ENCODE assay signal across 9 cellular contexts in the genomic region with DNA sequence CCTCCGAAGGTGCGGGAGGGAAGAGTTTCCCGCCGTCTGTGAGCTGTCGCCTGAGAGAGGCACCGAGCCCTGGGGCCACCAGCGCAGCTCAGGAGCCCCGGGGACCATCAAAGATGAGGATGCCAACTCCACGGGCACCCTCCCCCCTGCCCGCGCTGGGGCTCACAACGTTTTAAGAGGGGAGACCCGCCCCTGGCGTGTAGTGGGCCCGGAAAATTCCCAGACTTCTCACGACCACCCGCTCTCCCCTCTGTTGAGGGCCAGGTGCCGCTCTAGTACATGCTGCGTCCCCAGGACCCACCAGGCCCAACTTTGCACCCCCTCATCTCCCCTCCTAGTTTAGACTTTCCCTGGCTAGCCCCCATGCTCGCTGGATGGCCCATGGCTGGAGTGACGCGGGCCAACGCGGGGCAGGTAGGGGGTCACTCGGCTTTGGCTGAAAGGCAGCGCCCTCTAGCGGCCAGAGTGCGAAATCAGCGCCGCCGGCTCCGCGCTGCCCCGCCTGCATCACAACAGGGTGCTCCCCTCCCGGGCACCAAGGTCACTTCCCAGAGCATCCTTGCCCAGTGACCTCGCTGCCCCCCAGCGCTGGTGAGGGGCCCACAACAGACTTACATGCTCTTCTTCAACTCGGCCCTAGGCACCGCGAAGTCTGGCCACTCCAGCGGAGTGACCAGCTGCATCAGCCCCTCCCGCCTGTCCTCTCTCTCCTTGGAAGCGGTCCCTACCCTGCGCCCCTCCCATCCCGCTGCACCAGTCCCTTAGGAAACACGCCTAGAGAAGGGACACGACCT. TPM values are rescaled to one million over a fixed set of nuclear protein-coding genes. Genes with fewer than 3 reads are reported as not detected.
DNase-seq lines count a peak whose midpoint lies in the region; ATAC-seq, FAIRE-seq and TF ChIP-seq lines count a peak whose summit lies in the region.
"Had no signal": no experiment of that assay in that cellular context is flagged by ENCODE, and none has a peak within 500 bp of the region (broad histone marks: within the 10 kb centered on the region; RNA-seq: fewer than 3 reads in every experiment).

No MANE protein-coding gene starts in this region.

- TF ChIP-seq CTCF in choroid plexus epithelial cell (conservative IDR thresholded peaks at IDR 0.05; ENCODE audit: low read depth, low read length) = peak; percentile 83

- H3K4me3 ChIP-seq in choroid plexus epithelial cell (ENCODE audit: low read depth, low read length) = peak overlapping the region; percentile 50

- no peak for TF ChIP-seq POLR2A in H54 (IDR thresholded peaks at IDR 0.05; ENCODE audit: low read depth, low read length)

- DNase-seq in DMS79 (lab: John Stamatoyannopoulos, UW) (peak; percentile 4), H54 (ENCODE audit: insufficient read length, low spot score) (peak; percentile 79), NCI-H2196 (lab: John Stamatoyannopoulos, UW; ENCODE audit: unreplicated experiment) (peak; percentile 75), choroid plexus epithelial cell (ENCODE audit: low read depth) (peak; percentile 52), left lobe of liver (ENCODE audit: low spot score) (peak; percentile 73)
- peak; percentile 61 for DNase-seq in activated CD4-positive, alpha-beta T cell treated with anti-CD3 and anti-CD28 coated beads for 4 hours
- peak; percentile 68 to 77 for DNase-seq in stimulated activated CD4-positive, alpha-beta T cell treated with anti-CD3 and anti-CD28 coated beads, Interleukin-2, amount 100 ng/mL, for 48 hours

- no peak for FAIRE-seq in H54 (lab: Jason Lieb, UNC)

- ATAC-seq in left lobe of liver (peak; percentile 99), GM19397 (IDR thresholded peaks at IDR 0.05; ENCODE audit: unreplicated experiment) (no peak)

RNA-seq across cellular contexts. Expression of gene CD160, which starts 1.8 kb away (rescaled TPM):
- total RNA-seq in left lobe of liver = not detected
- total RNA-seq: pulmonary artery endothelial cell had no signal

RNA-seq across cellular contexts. Expression of gene PDZK1, which starts 13.9 kb away (rescaled TPM):
- total RNA-seq in left lobe of liver = 76.0 TPM

Comparison
In these comparisons a context has a peak if more than half of its experiments do, and no peak if none do; other contexts are left out.
1. DNase-seq: peak in every context shown above with its lines; median percentile 79 in H54; 75 in NCI-H2196; 73 in left lobe of liver; 72 in stimulated activated CD4-positive, alpha-beta T cell treated with anti-CD3 and anti-CD28 coated beads, Interleukin-2, amount 100 ng/mL, for 48 hours; 61 in activated CD4-positive, alpha-beta T cell treated with anti-CD3 and anti-CD28 coated beads for 4 hours; 52 in choroid plexus epithelial cell; 4 in DMS79.